In genomic region chr5:38808666-38809343, GRCh38 we compare ENCODE assay signal across 1 cellular context.
TF ChIP-seq lines count a peak whose summit lies in the region.

No MANE protein-coding gene starts in this region.

TF ChIP-seq in H1, 55 proteins besides CTCF, POLR2A, EP300 and RAD21:
- TF ChIP-seq POLR2AphosphoS5 (IDR thresholded peaks at IDR 0.05; ENCODE audit: low read depth, low read length) (no peak), SP2 (IDR thresholded peaks at IDR 0.05; ENCODE audit: low read length) (no peak), BRCA1 (IDR thresholded peaks at IDR 0.05; ENCODE audit: low read depth, low read length) (no peak), GTF2F1 (IDR thresholded peaks at IDR 0.05; ENCODE audit: borderline replicate concordance, low read depth, low read length) (no peak)
